ENCODE assay signal across 34 cellular contexts in the genomic region with DNA sequence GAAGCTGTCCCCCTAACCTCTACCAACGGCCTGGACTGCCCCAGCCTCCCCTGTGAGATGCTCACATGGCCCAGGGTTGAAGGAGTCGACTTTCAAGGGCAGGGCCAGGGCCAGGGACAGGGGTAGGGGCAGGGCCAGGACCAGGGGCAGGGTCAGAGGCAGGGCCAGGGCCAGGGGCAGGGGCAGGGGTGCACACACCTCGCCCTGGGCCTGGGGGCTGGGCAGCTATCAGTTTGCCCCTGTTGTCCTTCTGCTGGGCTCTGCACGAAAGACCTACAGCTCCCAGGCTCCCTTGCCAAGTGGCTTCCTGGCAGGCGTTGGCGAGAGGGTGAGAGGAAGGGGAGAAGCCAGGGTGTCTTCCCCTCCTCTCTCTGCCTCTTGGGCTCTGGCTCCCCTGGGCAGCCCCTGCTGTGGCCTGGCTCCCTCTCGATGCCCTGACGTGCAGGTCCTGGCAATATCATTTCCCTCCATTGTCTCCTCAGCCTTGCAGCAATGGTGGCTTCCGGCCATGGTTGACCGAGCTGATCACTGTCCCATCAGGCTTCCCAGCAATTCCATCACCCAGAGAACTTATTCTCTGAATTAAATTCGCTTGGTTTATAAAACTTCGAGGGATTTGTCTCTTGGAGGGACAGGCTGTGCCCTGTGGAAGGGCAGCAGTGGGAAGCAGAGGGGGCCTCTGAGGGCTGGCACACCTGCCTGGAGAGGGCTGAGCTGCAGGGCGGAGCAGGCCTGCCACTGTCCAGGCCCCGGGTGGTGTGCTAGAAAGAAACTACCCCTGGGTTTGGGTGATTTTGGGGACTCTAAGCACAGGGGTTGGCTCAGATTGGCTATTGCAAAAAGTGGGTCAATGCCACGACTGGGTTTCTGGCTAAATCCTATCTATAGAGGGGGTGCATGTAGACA. TPM values are rescaled to one million over a fixed set of nuclear protein-coding genes. Genes with fewer than 3 reads are reported as not detected.
DNase-seq lines count a peak whose midpoint lies in the region; ATAC-seq and TF ChIP-seq lines count a peak whose summit lies in the region.
"Had no signal": no experiment of that assay in that cellular context is flagged by ENCODE, and none has a peak within 500 bp of the region (broad histone marks: within the 10 kb centered on the region; RNA-seq: fewer than 3 reads in every experiment).

No MANE protein-coding gene starts in this region.

- DNase-seq in GM13976 (ENCODE audit: low spot score) (peak; percentile 13), islet precursor cell (peak; percentile 39), spleen (peak; percentile 69), left lung (no peak), nucleus accumbens (lab: John Stamatoyannopoulos, UW) (no peak)
- DNase-seq: activated CD4-positive, alpha-beta memory T cell treated with anti-CD3 and anti-CD28 coated beads, Interleukin-2, amount 10 ng/mL, durations not matched to agents 7 days and 5 days; activated CD4-positive, CD25-positive, alpha-beta regulatory T cell treated with anti-CD3 and anti-CD28 coated beads, Interleukin-2, amount 50 U/mL, for 72 hours; Caco-2; DMS79; effector memory CD8-positive, alpha-beta T cell; GDM1; HFFc6; NCI-H146; NCI-H2107; NCI-H345; NCI-H69; pancreas; SHP77 treated with DMSO at 0.1 percent for 48 hours; stimulated activated CD8-positive, alpha-beta memory T cell treated with anti-CD3 and anti-CD28 coated beads, Interleukin-4, amount 100 ng/mL, for 48 hours; T-helper 2 cell had no signal

- peaks cover 14 to 27% (median 21%) of the 10 kb centered on the region in 11 experiments for H3K9me3 ChIP-seq in BLaER1 treated with 17β-estradiol and CSF1 and Interleukin-3, amounts not matched to agents 10 nM and 100 nM (replicated peaks in 1 of 11)
- peaks cover 0 to 13% (median 0%) of the 10 kb centered on the region in 8 donors for H3K9me3 ChIP-seq in spleen
- peaks cover 0 to 5% of the 10 kb centered on the region in 2 donors for H3K9me3 ChIP-seq in left lung
- H3K9me3 ChIP-seq: Caco-2, pancreas had no signal

- peaks cover 0 to 55% (median 0%) of the 10 kb centered on the region in 11 experiments; a peak in 7 of 22 replicates for H4K20me1 ChIP-seq in BLaER1 treated with 17β-estradiol and CSF1 and Interleukin-3, amounts not matched to agents 10 nM and 100 nM

- peak overlapping the region; percentile 22 to 70 (median 48); a peak in 21 of 22 replicates for H3K4me2 ChIP-seq in BLaER1 treated with 17β-estradiol and CSF1 and Interleukin-3, amounts not matched to agents 10 nM and 100 nM
- H3K4me2 ChIP-seq: GM23338 had no signal

- TF ChIP-seq CTCF in GM13976 (IDR thresholded peaks at IDR 0.05; ENCODE audit: borderline replicate concordance, control extremely low read depth, extremely low read depth, insufficient read depth, missing control alignments) (no peak), spleen (IDR thresholded peaks at IDR 0.05 in 8 of 11, conservative IDR thresholded peaks at IDR 0.05 in 3 of 11) (no peak), left lung (IDR thresholded peaks at IDR 0.05) (no peak)

- H3K27ac ChIP-seq in BLaER1 treated with 17β-estradiol and CSF1 and Interleukin-3, amounts not matched to agents 10 nM and 100 nM: no peak overlapping the region; a peak in 1 of 22 replicates
- peak overlapping the region in 7 of 8 donors; percentile 14 to 70 (median 43) for H3K27ac ChIP-seq in spleen
- H3K27ac ChIP-seq in left lung: no peak overlapping the region
- H3K27ac ChIP-seq: C4-2B, pancreas, tibial nerve had no signal

- no peak for ATAC-seq in left lung
- no peak for ATAC-seq in HG03280 (IDR thresholded peaks at IDR 0.05; ENCODE audit: unreplicated experiment)
- ATAC-seq: effector memory CD8-positive, alpha-beta T cell; GM23338; Panc1 had no signal

- no peak overlapping the region for H3K9ac ChIP-seq in BLaER1 treated with 17β-estradiol and CSF1 and Interleukin-3, amounts not matched to agents 10 nM and 100 nM

- 57 to 71% (median 61%) methylated on average over 12 to 15 of the region's 15 CpGs for WGBS in spleen, 5 donors

- intact Hi-C loops in spleen (cut with DNase I; ENCODE audit: low total_unique reads): no loop called here
- intact Hi-C loops in left lung (cut with DNase I): no loop called here

- H3K27me3 ChIP-seq in BLaER1 treated with 17β-estradiol and CSF1 and Interleukin-3, amounts not matched to agents 10 nM and 100 nM: no peaks in the 10 kb centered on the region
- H3K27me3 ChIP-seq in spleen (replicated peaks in 1 of 7) (peaks cover 0 to 26% (median 0%) of the 10 kb centered on the region in 7 donors), left lung (no peaks in the 10 kb centered on the region)
- H3K27me3 ChIP-seq: pancreas, tibial nerve had no signal

- TF ChIP-seq POLR2A in spleen (IDR thresholded peaks at IDR 0.05): no peak

- in situ Hi-C loops in GM13976 (cut with MboI; ENCODE audit: low sequenced_read_pairs, unreplicated experiment): no loop called here

- H3K4me1 ChIP-seq in BLaER1 treated with 17β-estradiol and CSF1 and Interleukin-3, amounts not matched to agents 10 nM and 100 nM: peaks cover 14 to 60% (median 56%) of the 10 kb centered on the region in 10 experiments; a peak in 19 of 20 replicates
- peaks cover 0 to 12% (median 3%) of the 10 kb centered on the region in 6 donors for H3K4me1 ChIP-seq in spleen
- H3K4me1 ChIP-seq in left lung: no peaks in the 10 kb centered on the region
- H3K4me1 ChIP-seq: Caco-2, pancreas, tibial nerve had no signal

- H3K36me3 ChIP-seq in BLaER1 treated with 17β-estradiol and CSF1 and Interleukin-3, amounts not matched to agents 10 nM and 100 nM: peaks cover 0 to 41% (median 20%) of the 10 kb centered on the region in 11 experiments; a peak in 14 of 22 replicates
- no peaks in the 10 kb centered on the region for H3K36me3 ChIP-seq in spleen
- H3K36me3 ChIP-seq in left lung: no peaks in the 10 kb centered on the region
- H3K36me3 ChIP-seq: pancreas, tibial nerve had no signal

- H3K4me3 ChIP-seq in BLaER1 treated with 17β-estradiol and CSF1 and Interleukin-3, amounts not matched to agents 10 nM and 100 nM: no peak overlapping the region
- no peak overlapping the region for H3K4me3 ChIP-seq in spleen
- H3K4me3 ChIP-seq in left lung: no peak overlapping the region
- H3K4me3 ChIP-seq: GM23338, pancreas, tibial nerve had no signal

RNA-seq across cellular contexts. Expression of a gene that starts 13.9 kb away (rescaled TPM):
- total RNA-seq in spleen: not detected
- polyA plus RNA-seq in spleen: not detected
- total RNA-seq in left lung: not detected
- total RNA-seq: activated CD4-positive, alpha-beta memory T cell treated with anti-CD3 and anti-CD28 coated beads, Interleukin-2, amount 10 ng/mL, durations not matched to agents 7 days and 5 days; Caco-2; chondrocyte; epithelial cell of proximal tubule; glomerular endothelial cell; GM23338; HFFc6; HT1080; lower leg skin; mononuclear cell; pancreas; tibial nerve had no signal
- polyA plus RNA-seq: AG04450, GM23338, keratinocyte, pancreas had no signal

Comparison
In these comparisons a context has a peak if more than half of its experiments do, and no peak if none do; other contexts are left out.
1. H3K27ac ChIP-seq: peak in spleen (7 of 8); none in BLaER1 treated with 17β-estradiol and CSF1 and Interleukin-3, amounts not matched to agents 10 nM and 100 nM (0 of 11) and left lung (0 of 2).
2. DNase-seq: peak in GM13976 (single experiment), islet precursor cell (single experiment) and spleen (single experiment); none in left lung (0 of 2) and nucleus accumbens (0 of 56).